21 cellular contexts compared by ENCODE assay signal in the genomic region with DNA sequence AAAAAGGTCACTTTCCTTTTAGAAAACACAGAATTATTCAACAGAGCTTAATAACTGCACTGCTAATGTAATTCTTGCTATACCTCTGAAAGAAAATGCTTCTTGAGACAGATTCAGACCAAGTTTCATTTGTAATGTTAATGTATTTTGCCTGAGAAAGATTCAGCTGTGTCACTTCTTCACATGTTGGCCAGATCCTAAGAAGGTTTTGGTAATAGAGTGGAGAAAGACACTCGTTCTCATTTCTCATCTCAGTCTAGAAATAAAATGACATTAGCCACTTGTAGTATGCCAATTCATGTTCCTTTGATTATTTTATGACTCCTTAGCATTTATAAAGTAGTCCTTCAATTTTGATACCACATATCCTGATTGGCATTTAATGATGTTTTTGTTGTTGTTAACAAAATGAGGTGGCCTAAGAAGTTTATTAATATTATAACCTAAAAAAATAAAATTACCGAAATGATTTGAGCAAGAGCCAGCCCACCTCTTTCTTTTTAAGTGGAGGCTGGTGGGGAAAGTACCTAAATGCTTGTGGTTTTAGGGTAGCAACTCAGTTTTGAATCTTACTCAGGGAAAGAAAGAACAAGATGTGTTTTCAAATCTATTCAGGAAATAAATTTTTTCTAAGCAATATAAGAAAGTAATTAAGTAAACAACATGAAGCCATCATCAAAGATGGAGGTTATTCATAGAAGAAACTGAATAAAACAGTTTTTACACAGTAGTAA. TPM values are rescaled to one million over a fixed set of nuclear protein-coding genes. Genes with fewer than 3 reads are reported as not detected.
DNase-seq lines count a peak whose midpoint lies in the region; ATAC-seq and TF ChIP-seq lines count a peak whose summit lies in the region.
"Had no signal": no experiment of that assay in that cellular context is flagged by ENCODE, and none has a peak within 500 bp of the region (broad histone marks: within the 10 kb centered on the region; RNA-seq: fewer than 3 reads in every experiment).

No MANE protein-coding gene starts in this region.

- H3K9me3 Mint-ChIP-seq in activated CD4-positive, alpha-beta T cell treated with anti-CD3 and anti-CD28 coated beads for 36 hours (ENCODE audit: low read depth) = no peaks in the 10 kb centered on the region
- H3K9me3 Mint-ChIP-seq in activated CD4-positive, alpha-beta T cell treated with anti-CD3 and anti-CD28 coated beads, Interleukin-2, amount 10 ng/mL, durations not matched to agents 24 days and 14 days = peaks cover 5% of the 10 kb centered on the region
- no peaks in the 10 kb centered on the region for H3K9me3 Mint-ChIP-seq in memory B cell
- H3K9me3 Mint-ChIP-seq: immature natural killer cell, neural progenitor cell had no signal

- POLR2A ChIA-PET in activated CD4-positive, alpha-beta T cell treated with anti-CD3 and anti-CD28 coated beads for 36 hours (lab: Charles Lee) = no interaction called here

- CTCF ChIA-PET in activated CD4-positive, alpha-beta T cell treated with anti-CD3 and anti-CD28 coated beads for 36 hours (lab: Charles Lee) = interaction anchor here (0.8 kb wide), 1 partner anchor 44 kb away, joined by 3 read pairs; no protein-coding TSS in a partner anchor

- H3K27ac ChIP-seq in lower lobe of right lung (no peak overlapping the region), esophagus squamous epithelium (no peak overlapping the region)
- H3K27ac ChIP-seq: 22Rv1, C4-2B, coronary artery, neural progenitor cell, right atrium auricular region, SK-N-MC, suprapubic skin had no signal

- H3K27ac Mint-ChIP-seq in activated CD4-positive, alpha-beta T cell treated with anti-CD3 and anti-CD28 coated beads for 36 hours = no peak overlapping the region
- no peak overlapping the region for H3K27ac Mint-ChIP-seq in activated CD4-positive, alpha-beta T cell treated with anti-CD3 and anti-CD28 coated beads, Interleukin-2, amount 10 ng/mL, durations not matched to agents 24 days and 14 days
- H3K27ac Mint-ChIP-seq in memory B cell = no peak overlapping the region
- H3K27ac Mint-ChIP-seq: immature natural killer cell, neural progenitor cell had no signal

- DNase-seq in activated CD4-positive, alpha-beta T cell treated with anti-CD3 and anti-CD28 coated beads for 36 hours = no peak
- DNase-seq in activated CD4-positive, alpha-beta T cell treated with anti-CD3 and anti-CD28 coated beads, Interleukin-2, amount 10 ng/mL, durations not matched to agents 24 days and 14 days = no peak
- DNase-seq in memory B cell (ENCODE audit: low spot score in 2 of 2) (no peak), lower lobe of right lung (no peak), NCI-H510A treated with DMSO at 0.1 percent for 48 hours (lab: John Stamatoyannopoulos, UW) (no peak), esophagus squamous epithelium (lab: John Stamatoyannopoulos, UW) (no peak)
- DNase-seq: activated gamma-delta T cell treated with Interleukin-2 at 50 U/mL for 16 hours, DND-41, immature natural killer cell, mammary epithelial cell, NCI-H1417, OCI-M1 had no signal

- peaks cover 24% of the 10 kb centered on the region for H3K27me3 Mint-ChIP-seq in activated CD4-positive, alpha-beta T cell treated with anti-CD3 and anti-CD28 coated beads for 36 hours
- peaks cover 13% of the 10 kb centered on the region for H3K27me3 Mint-ChIP-seq in activated CD4-positive, alpha-beta T cell treated with anti-CD3 and anti-CD28 coated beads, Interleukin-2, amount 10 ng/mL, durations not matched to agents 24 days and 14 days
- H3K27me3 Mint-ChIP-seq in memory B cell = peaks cover 2% of the 10 kb centered on the region

- TF ChIP-seq POLR2A in esophagus squamous epithelium (IDR thresholded peaks at IDR 0.05) = no peak

- H3K36me3 ChIP-seq in lower lobe of right lung (no peaks in the 10 kb centered on the region), esophagus squamous epithelium (no peaks in the 10 kb centered on the region)
- H3K36me3 ChIP-seq: neural progenitor cell, right atrium auricular region, suprapubic skin had no signal

- no peaks in the 10 kb centered on the region for H3K4me1 ChIP-seq in lower lobe of right lung
- no peaks in the 10 kb centered on the region for H3K4me1 ChIP-seq in esophagus squamous epithelium
- H3K4me1 ChIP-seq: neural progenitor cell, right atrium auricular region, suprapubic skin had no signal

- peak; percentile 44 for ATAC-seq in activated CD4-positive, alpha-beta T cell treated with anti-CD3 and anti-CD28 coated beads for 36 hours
- ATAC-seq in GM21447 (IDR thresholded peaks at IDR 0.05; ENCODE audit: unreplicated experiment) (peak; percentile 73), HG03025 (IDR thresholded peaks at IDR 0.05; ENCODE audit: low FRiP score, unreplicated experiment) (peak; percentile 91), memory B cell (ENCODE audit: low read depth) (peak; percentile 55), lower lobe of right lung (no peak)

- H3K4me3 Mint-ChIP-seq in activated CD4-positive, alpha-beta T cell treated with anti-CD3 and anti-CD28 coated beads for 36 hours = no peak overlapping the region
- H3K4me3 Mint-ChIP-seq in activated CD4-positive, alpha-beta T cell treated with anti-CD3 and anti-CD28 coated beads, Interleukin-2, amount 10 ng/mL, durations not matched to agents 24 days and 14 days = no peak overlapping the region
- H3K4me3 Mint-ChIP-seq in memory B cell = no peak overlapping the region
- H3K4me3 Mint-ChIP-seq: immature natural killer cell, neural progenitor cell had no signal

- TF ChIP-seq CTCF in lower lobe of right lung (IDR thresholded peaks at IDR 0.05) (no peak), esophagus squamous epithelium (IDR thresholded peaks at IDR 0.05) (no peak)

- H3K4me1 Mint-ChIP-seq in activated CD4-positive, alpha-beta T cell treated with anti-CD3 and anti-CD28 coated beads for 36 hours = peaks cover 8% of the 10 kb centered on the region
- H3K4me1 Mint-ChIP-seq in activated CD4-positive, alpha-beta T cell treated with anti-CD3 and anti-CD28 coated beads, Interleukin-2, amount 10 ng/mL, durations not matched to agents 24 days and 14 days = peaks cover 2% of the 10 kb centered on the region
- peaks cover 2% of the 10 kb centered on the region for H3K4me1 Mint-ChIP-seq in memory B cell
- H3K4me1 Mint-ChIP-seq: immature natural killer cell, neural progenitor cell had no signal

- no peaks in the 10 kb centered on the region for H3K36me3 Mint-ChIP-seq in activated CD4-positive, alpha-beta T cell treated with anti-CD3 and anti-CD28 coated beads for 36 hours (ENCODE audit: low read depth)
- H3K36me3 Mint-ChIP-seq in activated CD4-positive, alpha-beta T cell treated with anti-CD3 and anti-CD28 coated beads, Interleukin-2, amount 10 ng/mL, durations not matched to agents 24 days and 14 days (ENCODE audit: low read depth) = no peaks in the 10 kb centered on the region
- H3K36me3 Mint-ChIP-seq in memory B cell = no peaks in the 10 kb centered on the region
- H3K36me3 Mint-ChIP-seq: immature natural killer cell, neural progenitor cell had no signal

- H3K9me3 ChIP-seq in lower lobe of right lung (no peaks in the 10 kb centered on the region), esophagus squamous epithelium (no peaks in the 10 kb centered on the region)
- H3K9me3 ChIP-seq: right atrium auricular region, suprapubic skin had no signal

- no peaks in the 10 kb centered on the region for H3K27me3 ChIP-seq in lower lobe of right lung (ENCODE audit: low read depth)
- H3K27me3 ChIP-seq in esophagus squamous epithelium = no peaks in the 10 kb centered on the region
- H3K27me3 ChIP-seq: neural progenitor cell, right atrium auricular region, suprapubic skin had no signal

- 40 to 47% methylated on average over 2 of the region's 2 CpGs for WGBS in esophagus squamous epithelium, 2 donors

- intact Hi-C loops in activated CD4-positive, alpha-beta T cell treated with anti-CD3 and anti-CD28 coated beads for 36 hours (cut with DNase I, micrococcal nuclease) = no loop called here
- intact Hi-C loops in activated CD4-positive, alpha-beta T cell treated with anti-CD3 and anti-CD28 coated beads, Interleukin-2, amount 10 ng/mL, durations not matched to agents 24 days and 14 days (cut with micrococcal nuclease) = no loop called here
- intact Hi-C loops in lower lobe of right lung (cut with DNase I) (no loop called here), esophagus squamous epithelium (cut with DNase I) (no loop called here)

- no peak overlapping the region for H3K4me3 ChIP-seq in lower lobe of right lung
- H3K4me3 ChIP-seq in esophagus squamous epithelium = no peak overlapping the region
- H3K4me3 ChIP-seq: coronary artery, neural progenitor cell, right atrium auricular region, SK-N-MC, suprapubic skin had no signal

RNA-seq across cellular contexts. Expression of gene ELAPOR2, which starts 16.4 kb away (rescaled TPM):
- total RNA-seq in activated CD4-positive, alpha-beta T cell treated with anti-CD3 and anti-CD28 coated beads for 36 hours = 1 to 10 TPM; 3.9 to 4.4 TPM
- 1.9 and 2.1 TPM in 2 replicates for total RNA-seq in activated CD4-positive, alpha-beta T cell treated with anti-CD3 and anti-CD28 coated beads, Interleukin-2, amount 10 ng/mL, durations not matched to agents 24 days and 14 days
- total RNA-seq in lower lobe of right lung (90.8 TPM), esophagus squamous epithelium (10 to 100 TPM in 1 of 4 donors, 1 to 10 TPM in 2, under 1 TPM in 1; 0.45 to 10.9 (median 3.3) TPM)

Comparison
In these comparisons a context has a peak if more than half of its experiments do, and no peak if none do; other contexts are left out.
1. ATAC-seq: peak in activated CD4-positive, alpha-beta T cell treated with anti-CD3 and anti-CD28 coated beads for 36 hours (single experiment), GM21447 (single experiment), HG03025 (single experiment) and memory B cell (single experiment); none in lower lobe of right lung (0 of 2).